In the genomic region with DNA sequence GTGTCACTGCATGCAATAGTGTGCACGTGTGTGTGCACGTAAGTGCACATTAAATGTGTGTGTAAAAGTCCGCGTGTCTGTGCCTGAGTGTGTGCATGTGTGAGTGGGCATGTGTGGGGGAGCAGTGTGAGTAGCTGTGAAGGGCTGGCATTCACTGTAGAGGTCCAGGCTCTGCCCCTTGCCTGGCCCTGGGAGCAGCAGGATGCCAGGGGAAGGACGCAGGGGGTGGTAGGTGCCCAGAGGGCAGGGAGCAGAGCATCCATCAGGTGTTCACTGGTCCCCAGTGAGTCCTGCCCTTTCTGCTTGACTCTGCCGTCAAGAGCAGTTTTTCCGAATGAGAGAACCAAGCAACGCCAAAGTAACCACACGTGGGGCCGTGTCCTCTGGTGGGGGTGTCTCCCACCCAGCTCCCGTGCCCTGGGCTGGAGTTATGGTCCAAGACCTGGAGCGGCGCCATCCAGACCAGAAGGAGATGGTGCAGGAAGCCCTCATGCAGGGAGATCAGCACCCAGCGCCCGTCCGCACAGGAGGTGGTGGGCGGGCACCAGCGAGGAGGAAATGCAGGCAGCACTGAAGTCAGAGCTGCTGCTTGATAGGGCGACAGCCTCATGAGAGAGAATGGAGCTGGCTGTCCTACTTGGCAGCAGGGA, we compare ENCODE assay signal across 14 cellular contexts.
A peak's percentile ranks its signal among the peaks of the same experiment; 100 is the strongest.
DNase-seq lines count a peak whose midpoint lies in the region; ATAC-seq and TF ChIP-seq lines count a peak whose summit lies in the region.
"Had no signal": no experiment of that assay in that cellular context is flagged by ENCODE, and none has a peak within 500 bp of the region (broad histone marks: within the 10 kb centered on the region; RNA-seq: fewer than 3 reads in every experiment).

No MANE protein-coding gene starts in this region.

- H3K36me3 ChIP-seq in A673 (ENCODE audit: insufficient read depth, low read length, poor library complexity, severe bottlenecking) (no peaks in the 10 kb centered on the region), uterus (no peaks in the 10 kb centered on the region)
- H3K36me3 ChIP-seq: breast epithelium, left ventricle myocardium inferior had no signal

- TF ChIP-seq CTCF in A673 (conservative IDR thresholded peaks at IDR 0.05; ENCODE audit: low read depth, low read length) (no peak), uterus (IDR thresholded peaks at IDR 0.05) (no peak)

- H3K4me1 Mint-ChIP-seq in T-helper 2 cell treated with Interferon-gamma antibody and Interleukin-4, amounts not matched to agents 5 μg/mL and 100 μg/mL, for 36 hours (ENCODE audit: low read depth) = peaks cover 24% of the 10 kb centered on the region
- H3K4me1 Mint-ChIP-seq in activated naive CD8-positive, alpha-beta T cell treated with anti-CD3 and anti-CD28 coated beads for 36 hours = peaks cover 18% of the 10 kb centered on the region

- intact Hi-C loops in A673 (cut with micrococcal nuclease; ENCODE audit: unreplicated experiment) = no loop called here
- intact Hi-C loops in uterus (cut with DNase I; ENCODE audit: low total_unique reads) = no loop called here

- H3K27me3 ChIP-seq in A673 (replicated peaks; ENCODE audit: insufficient read depth, low read depth, low read length, poor library complexity) = no peaks in the 10 kb centered on the region
- H3K27me3 ChIP-seq in uterus = no peaks in the 10 kb centered on the region

- POLR2A ChIA-PET in A673 (lab: Charles Lee; ENCODE audit: low non-redundant PET) = no interaction called here

- no peak overlapping the region for H3K27ac Mint-ChIP-seq in T-helper 2 cell treated with Interferon-gamma antibody and Interleukin-4, amounts not matched to agents 5 μg/mL and 100 μg/mL, for 36 hours
- H3K27ac Mint-ChIP-seq in activated naive CD8-positive, alpha-beta T cell treated with anti-CD3 and anti-CD28 coated beads for 36 hours = no peak overlapping the region
- H3K27ac Mint-ChIP-seq: naive B cell had no signal

- DNase-seq in A673 (ENCODE audit: low spot score) (peak; percentile 7), putamen (ENCODE audit: low spot score) (peak; percentile 26), NOMO-1 treated with dmso at 0.1 percent for 144 hours (lab: John Stamatoyannopoulos, UW; ENCODE audit: unreplicated experiment) (no peak), uterus (no peak), NCI-H1436 treated with DMSO at 0.1 percent for 48 hours (lab: John Stamatoyannopoulos, UW) (no peak)
- DNase-seq in T-helper 2 cell treated with Interferon-gamma antibody and Interleukin-4, amounts not matched to agents 5 μg/mL and 100 μg/mL, for 36 hours (ENCODE audit: low spot score) = no peak
- DNase-seq in activated naive CD8-positive, alpha-beta T cell treated with anti-CD3 and anti-CD28 coated beads for 36 hours = peak; percentile 37
- DNase-seq: AML-193; effector memory CD4-positive, alpha-beta T cell; left ventricle myocardium inferior; naive B cell; NCI-H345 had no signal

- peak overlapping the region; percentile 20 for H3K4me3 Mint-ChIP-seq in T-helper 2 cell treated with Interferon-gamma antibody and Interleukin-4, amounts not matched to agents 5 μg/mL and 100 μg/mL, for 36 hours
- peak overlapping the region; percentile 11 for H3K4me3 Mint-ChIP-seq in activated naive CD8-positive, alpha-beta T cell treated with anti-CD3 and anti-CD28 coated beads for 36 hours
- H3K4me3 Mint-ChIP-seq: naive B cell had no signal

- H3K9me3 Mint-ChIP-seq in T-helper 2 cell treated with Interferon-gamma antibody and Interleukin-4, amounts not matched to agents 5 μg/mL and 100 μg/mL, for 36 hours = no peaks in the 10 kb centered on the region
- no peaks in the 10 kb centered on the region for H3K9me3 Mint-ChIP-seq in activated naive CD8-positive, alpha-beta T cell treated with anti-CD3 and anti-CD28 coated beads for 36 hours

- H3K36me3 Mint-ChIP-seq in T-helper 2 cell treated with Interferon-gamma antibody and Interleukin-4, amounts not matched to agents 5 μg/mL and 100 μg/mL, for 36 hours (ENCODE audit: low read depth) = no peaks in the 10 kb centered on the region
- no peaks in the 10 kb centered on the region for H3K36me3 Mint-ChIP-seq in activated naive CD8-positive, alpha-beta T cell treated with anti-CD3 and anti-CD28 coated beads for 36 hours
- H3K36me3 Mint-ChIP-seq: naive B cell had no signal

- CTCF ChIA-PET in A673 (lab: Charles Lee) = no interaction called here

- H3K4me1 ChIP-seq in A673 (ENCODE audit: insufficient read depth, low read length, poor library complexity, severe bottlenecking) (no peaks in the 10 kb centered on the region), uterus (no peaks in the 10 kb centered on the region)
- H3K4me1 ChIP-seq: breast epithelium, left ventricle myocardium inferior had no signal

- BruUV-seq in A673 (replicated peaks; lab: Mats Ljungman, UMichigan) = no TSS peak

- no peaks in the 10 kb centered on the region for H3K27me3 Mint-ChIP-seq in T-helper 2 cell treated with Interferon-gamma antibody and Interleukin-4, amounts not matched to agents 5 μg/mL and 100 μg/mL, for 36 hours (ENCODE audit: low read depth)
- H3K27me3 Mint-ChIP-seq in activated naive CD8-positive, alpha-beta T cell treated with anti-CD3 and anti-CD28 coated beads for 36 hours = no peaks in the 10 kb centered on the region

- H3K27ac ChIP-seq in A673 (ENCODE audit: low read depth, low read length, poor library complexity, severe bottlenecking) = no peak overlapping the region
- no peak overlapping the region for H3K27ac ChIP-seq in uterus
- H3K27ac ChIP-seq: breast epithelium, left ventricle myocardium inferior had no signal

- H3K4me3 ChIP-seq in A673 (ENCODE audit: low read depth, low read length, poor library complexity, severe bottlenecking) = no peak overlapping the region
- H3K4me3 ChIP-seq in uterus = no peak overlapping the region
- H3K4me3 ChIP-seq: breast epithelium, left ventricle myocardium inferior had no signal

- no peak for ATAC-seq in HG02642 (IDR thresholded peaks at IDR 0.05; ENCODE audit: poor library complexity, unreplicated experiment)

- TF ChIP-seq POLR2A in uterus (IDR thresholded peaks at IDR 0.05) = no peak

- H3K9me3 ChIP-seq in A673 (ENCODE audit: low read depth, low read length, poor library complexity, severe bottlenecking) (no peaks in the 10 kb centered on the region), uterus (no peaks in the 10 kb centered on the region)
- H3K9me3 ChIP-seq: breast epithelium, left ventricle myocardium inferior had no signal

Comparison
In these comparisons a context has a peak if more than half of its experiments do, and no peak if none do; other contexts are left out.
1. DNase-seq: peak in A673 (single experiment), activated naive CD8-positive, alpha-beta T cell treated with anti-CD3 and anti-CD28 coated beads for 36 hours (single experiment) and putamen (single experiment); none in T-helper 2 cell treated with Interferon-gamma antibody and Interleukin-4, amounts not matched to agents 5 μg/mL and 100 μg/mL, for 36 hours (single experiment), NOMO-1 treated with dmso at 0.1 percent for 144 hours (single experiment), uterus (0 of 2) and NCI-H1436 treated with DMSO at 0.1 percent for 48 hours (single experiment).